In genomic region chr4:176013466-176014247, GRCh38 we compare ENCODE assay signal across 14 cellular contexts. TPM values are rescaled to one million over a fixed set of nuclear protein-coding genes. Genes with fewer than 3 reads are reported as not detected.
DNase-seq lines count a peak whose midpoint lies in the region; ATAC-seq and TF ChIP-seq lines count a peak whose summit lies in the region.
"Had no signal": no experiment of that assay in that cellular context is flagged by ENCODE, and none has a peak within 500 bp of the region (broad histone marks: within the 10 kb centered on the region; RNA-seq: fewer than 3 reads in every experiment).

No MANE protein-coding gene starts in this region.

- H3K9me3 ChIP-seq in osteoblast (ENCODE audit: low read depth, low read length) (no peaks in the 10 kb centered on the region), testis (no peaks in the 10 kb centered on the region)

- DNase-seq in germinal center (ENCODE audit: low spot score) (peak; percentile 10), osteoblast (ENCODE audit: insufficient read length, low spot score, missing footprints) (no peak), testis (no peak), H4 (ENCODE audit: low spot score) (no peak)
- no peak for DNase-seq in activated CD4-positive, alpha-beta T cell treated with anti-CD3 and anti-CD28 coated beads, Interleukin-2, amount 50 U/mL, for 1 hour
- DNase-seq: activated T-cell treated with anti-CD3 and anti-CD28 coated beads, Interleukin-2, amount 50 U/mL, for 72 hours; NCI-H1930; stimulated activated CD4-positive, alpha-beta T cell treated with anti-CD3 and anti-CD28 coated beads, Interleukin-2, amount 100 ng/mL, for 24 hours; T-cell; upper lobe of left lung had no signal

- ATAC-seq in GM18909 (IDR thresholded peaks at IDR 0.05; ENCODE audit: poor library complexity, unreplicated experiment) (peak; percentile 92), HG02610 (IDR thresholded peaks at IDR 0.05; ENCODE audit: unreplicated experiment) (peak; percentile 85), HG03460 (IDR thresholded peaks at IDR 0.05; ENCODE audit: unreplicated experiment) (peak; percentile 95)
- ATAC-seq: activated T-cell treated with anti-CD3 and anti-CD28 coated beads, Interleukin-2, amount 50 U/mL, for 72 hours; T-cell had no signal

- WGBS in testis, 2 donors, result 82 to 84% methylated on average over 9 of the region's 9 CpGs

- TF ChIP-seq POLR2A in testis (IDR thresholded peaks at IDR 0.05), result no peak

- no peaks in the 10 kb centered on the region for H4K20me1 ChIP-seq in osteoblast (ENCODE audit: insufficient read depth, low read length)

- no peaks in the 10 kb centered on the region for H3K27me3 ChIP-seq in osteoblast (ENCODE audit: insufficient read depth, low read length)
- no peaks in the 10 kb centered on the region for H3K27me3 ChIP-seq in testis
- H3K27me3 ChIP-seq: upper lobe of left lung had no signal

- TF ChIP-seq CTCF in osteoblast (IDR thresholded peaks at IDR 0.05; ENCODE audit: extremely low read depth, low read depth, low read length) (no peak), testis (IDR thresholded peaks at IDR 0.05) (no peak)

- H3K4me3 ChIP-seq in osteoblast (ENCODE audit: insufficient read depth, low read length) (no peak overlapping the region), testis (no peak overlapping the region)
- H3K4me3 ChIP-seq: coronary artery, upper lobe of left lung had no signal

- H3K79me2 ChIP-seq in osteoblast (ENCODE audit: insufficient read depth, low read length), result no peaks in the 10 kb centered on the region

- H2AFZ ChIP-seq in osteoblast (ENCODE audit: low read length), result no peak overlapping the region

- no peaks in the 10 kb centered on the region for H3K4me1 ChIP-seq in osteoblast (ENCODE audit: insufficient read depth, low read length)
- no peaks in the 10 kb centered on the region for H3K4me1 ChIP-seq in testis
- H3K4me1 ChIP-seq: upper lobe of left lung had no signal

- no peaks in the 10 kb centered on the region for H3K36me3 ChIP-seq in osteoblast (ENCODE audit: insufficient read depth, low read length)
- no peaks in the 10 kb centered on the region for H3K36me3 ChIP-seq in testis (ENCODE audit: low read depth, missing control alignments)
- H3K36me3 ChIP-seq: upper lobe of left lung had no signal

- no peak overlapping the region for H3K4me2 ChIP-seq in osteoblast (ENCODE audit: insufficient read depth, low read length)

- intact Hi-C loops in testis (cut with DNase I; ENCODE audit: low total_unique reads), result no loop called here

- H3K27ac ChIP-seq in osteoblast (ENCODE audit: low read depth, low read length), result no peak overlapping the region
- H3K27ac ChIP-seq in testis, result no peak overlapping the region
- H3K27ac ChIP-seq: coronary artery, upper lobe of left lung had no signal

RNA-seq across cellular contexts. Expression of gene WDR17, which starts 52.0 kb away (rescaled TPM):
- total RNA-seq in osteoblast (0.36 and 0.59 TPM in 2 replicates), testis (10 to 100 TPM in 1 of 2 donors, 1 to 10 TPM in 1; 9.3 to 10.2 TPM)
- polyA plus RNA-seq in testis (ENCODE audit: insufficient read depth, low read depth, low replicate concordance), result 4.8 TPM
- total RNA-seq in H4 (2014; rRNA removed; shearing (Covaris generic)), result 1.7 and 3.4 TPM in 2 replicates
